Comparison of ENCODE assay signal across 8 cellular contexts in genomic region chr1:203649551-203650011, GRCh38. TPM values are rescaled to one million over a fixed set of nuclear protein-coding genes. Genes with fewer than 3 reads are reported as not detected.
DNase-seq lines count a peak whose midpoint lies in the region; ATAC-seq and TF ChIP-seq lines count a peak whose summit lies in the region.

No MANE protein-coding gene starts in this region.

- H3K27me3 ChIP-seq in ascending aorta = no peaks in the 10 kb centered on the region
- no peaks in the 10 kb centered on the region for H3K27me3 ChIP-seq in prostate gland (replicated peaks; ENCODE audit: insufficient read depth)

- H3K4me3 ChIP-seq in ascending aorta = peak overlapping the region in 1 of 2 donors; percentile 48
- no peak overlapping the region for H3K4me3 ChIP-seq in prostate gland

- TF ChIP-seq POLR2A in prostate gland (IDR thresholded peaks at IDR 0.05) = no peak

- H3K4me1 ChIP-seq in ascending aorta (peaks cover 4 to 36% of the 10 kb centered on the region in 2 donors), prostate gland (replicated peaks) (peaks cover 3% of the 10 kb centered on the region)

- intact Hi-C loops in ascending aorta (cut with DNase I) (no loop called here), prostate gland (cut with DNase I) (no loop called here)

- 67% methylated on average over 7 of the region's 7 CpGs for WGBS in prostate gland

- H3K9me3 ChIP-seq in ascending aorta = no peaks in the 10 kb centered on the region
- H3K9me3 ChIP-seq in prostate gland = no peaks in the 10 kb centered on the region

- no peak for DNase-seq in ascending aorta (ENCODE audit: low spot score in 2 of 2)
- DNase-seq in prostate gland (ENCODE audit: low spot score) = no peak
- no peak for DNase-seq in amniotic stem cell (lab: John Stamatoyannopoulos, UW)
- no peak for DNase-seq in NCI-H2171 treated with DMSO at 0.1 percent for 48 hours (lab: John Stamatoyannopoulos, UW)
- no peak for DNase-seq in H4 (ENCODE audit: low spot score)

- peak; percentile 33 for ATAC-seq in GM21360 (IDR thresholded peaks at IDR 0.05; ENCODE audit: unreplicated experiment)
- ATAC-seq in HG03432 (IDR thresholded peaks at IDR 0.05; ENCODE audit: unreplicated experiment) = peak; percentile 45
- no peak for ATAC-seq in GM21528 (IDR thresholded peaks at IDR 0.05; ENCODE audit: low FRiP score, unreplicated experiment)

- TF ChIP-seq CTCF in ascending aorta (IDR thresholded peaks at IDR 0.05) (no peak), prostate gland (IDR thresholded peaks at IDR 0.05) (no peak)

- H3K36me3 ChIP-seq in ascending aorta (no peaks in the 10 kb centered on the region), prostate gland (no peaks in the 10 kb centered on the region)

- peak overlapping the region; percentile 57 to 76 for H3K27ac ChIP-seq in ascending aorta
- H3K27ac ChIP-seq in prostate gland = peak overlapping the region; percentile 54 to 66

RNA-seq across cellular contexts. Expression of gene ATP2B4, which starts 22.9 kb away (rescaled TPM):
- total RNA-seq in ascending aorta = 97.1 TPM
- 100 to 1,000 TPM in 1 of 2 donors, 10 to 100 TPM in 1; 31.7 to 127 TPM for total RNA-seq in prostate gland
- total RNA-seq in H4 (2014; rRNA removed; shearing (Covaris generic)) = 11.8 and 17.6 TPM in 2 replicates
